8 cellular contexts compared by ENCODE assay signal in genomic region chr5:53110156-53110555, GRCh38. TPM values are rescaled to one million over a fixed set of nuclear protein-coding genes. Genes with fewer than 3 reads are reported as not detected.
DNase-seq lines count a peak whose midpoint lies in the region; ATAC-seq, FAIRE-seq and TF ChIP-seq lines count a peak whose summit lies in the region.

No MANE protein-coding gene starts in this region.

- H3K9me3 Mint-ChIP-seq in CD4-positive, CD25-positive, alpha-beta regulatory T cell: no peaks in the 10 kb centered on the region
- no peaks in the 10 kb centered on the region for H3K9me3 Mint-ChIP-seq in neural crest cell

- no peaks in the 10 kb centered on the region for H3K79me2 ChIP-seq in H1 (ENCODE audit: control insufficient read depth in 1 of 2, insufficient read depth in 2 of 2, low read length in 2 of 2)

- peak overlapping the region; percentile 91 to 99 (median 95) for H3K4me3 Mint-ChIP-seq in CD4-positive, CD25-positive, alpha-beta regulatory T cell
- peak overlapping the region; percentile 96 for H3K4me3 Mint-ChIP-seq in neural crest cell

- H3K36me3 ChIP-seq in CD4-positive, CD25-positive, alpha-beta regulatory T cell (ENCODE audit: control insufficient read depth, insufficient read depth, low read length): peaks cover 6% of the 10 kb centered on the region
- H3K36me3 ChIP-seq in H1 (ENCODE audit: control insufficient read depth in 2 of 4, insufficient read depth in 4 of 4, low read length in 3 of 4): no peaks in the 10 kb centered on the region

- no peaks in the 10 kb centered on the region for H3K27me3 Mint-ChIP-seq in CD4-positive, CD25-positive, alpha-beta regulatory T cell
- H3K27me3 Mint-ChIP-seq in neural crest cell (ENCODE audit: low read depth): no peaks in the 10 kb centered on the region

- no peak overlapping the region for H3K14ac ChIP-seq in H1 (ENCODE audit: insufficient read length)

- FAIRE-seq in H1 (lab: Jason Lieb, UNC): no peak

- H3K9ac ChIP-seq in H1 (replicated peaks in 1 of 4; ENCODE audit: extremely low read depth in 1 of 4, low read depth in 3 of 4, low read length in 3 of 4): peak overlapping the region in 1 of 4 experiments; percentile 84; a peak in 2 of 7 replicates

- no peaks in the 10 kb centered on the region for H3K9me3 ChIP-seq in CD4-positive, CD25-positive, alpha-beta regulatory T cell (ENCODE audit: control insufficient read depth in 2 of 2, low read length in 2 of 2)
- H3K9me3 ChIP-seq in H1 (ENCODE audit: insufficient read depth in 2 of 2, low read depth in 1 of 2, low read length in 1 of 2): no peaks in the 10 kb centered on the region

- no peak overlapping the region for H2BK12ac ChIP-seq in H1 (ENCODE audit: low read depth, low read length)

- no peak overlapping the region for H2AK5ac ChIP-seq in H1 (ENCODE audit: low read depth, low read length)

- peaks cover 7% of the 10 kb centered on the region; the same call in 1 of the 2 replicates for H3K23me2 ChIP-seq in H1 (ENCODE audit: low read depth, low read length)

- no peak for DNase-seq in CD4-positive, CD25-positive, alpha-beta regulatory T cell
- DNase-seq in NB4 (ENCODE audit: low read depth) (no peak), H1 (ENCODE audit: low read depth in 1 of 2, low spot score in 2 of 2) (no peak), neural crest cell (ENCODE audit: low read depth, low spot score) (no peak), NCI-H2081 (lab: John Stamatoyannopoulos, UW) (no peak), DMS79 (lab: John Stamatoyannopoulos, UW) (no peak), amygdala (lab: John Stamatoyannopoulos, UW) (no peak)

- WGBS in H1 (ENCODE audit: extremely low coverage in 1 of 2, insufficient coverage in 1 of 2, insufficient read length in 1 of 2, insufficient replicate concordance in 2 of 2, low coverage in 1 of 2, low lambda C conversion rate in 2 of 2, missing lambda C conversion rate in 1 of 2), 2 experiments: 20% methylated on average over 6 of the region's 6 CpGs; no CpG with 5 or more reads in 1 of the 2 experiments

- TF ChIP-seq CTCF in NB4 (IDR thresholded peaks at IDR 0.05; ENCODE audit: low read depth, low read length): no peak
- TF ChIP-seq CTCF in H1 (IDR thresholded peaks at IDR 0.05; ENCODE audit: control extremely low read depth in 1 of 3, insufficient read depth in 1 of 3, low read depth in 1 of 3, low read length in 3 of 3): no peak
- TF ChIP-seq CTCF in neural crest cell (conservative IDR thresholded peaks at IDR 0.05): no peak

- CTCF ChIA-PET in H1 (lab: Charles Lee; ENCODE audit: partially characterized antibody): interaction anchor here (1.5 kb wide), 2 partner anchors 15 to 161 kb away, joined by 4 to 6 read pairs; no protein-coding TSS in a partner anchor

- H3K56ac ChIP-seq in H1 (replicated peaks; ENCODE audit: insufficient read length, low read depth, low read length): peak overlapping the region; percentile 71

- H4K91ac ChIP-seq in H1 (replicated peaks; ENCODE audit: insufficient read length, low read length): no peak overlapping the region

- H2BK5ac ChIP-seq in H1 (ENCODE audit: low read depth, low read length): no peak overlapping the region

- no peak overlapping the region for H3K23ac ChIP-seq in H1 (ENCODE audit: insufficient read length)

- H2BK15ac ChIP-seq in H1 (ENCODE audit: low read length): no peak overlapping the region

- H3K27me3 ChIP-seq in CD4-positive, CD25-positive, alpha-beta regulatory T cell (ENCODE audit: control insufficient read depth, insufficient read depth, low read length): no peaks in the 10 kb centered on the region
- no peaks in the 10 kb centered on the region for H3K27me3 ChIP-seq in H1 (replicated peaks in 1 of 4; ENCODE audit: control insufficient read depth in 3 of 4, extremely low read depth in 1 of 4, insufficient read depth in 3 of 4, low read length in 3 of 4)

- H3K4me1 ChIP-seq in CD4-positive, CD25-positive, alpha-beta regulatory T cell (ENCODE audit: control insufficient read depth, insufficient read depth, low read length, poor library complexity, severe bottlenecking): peaks cover 18% of the 10 kb centered on the region
- H3K4me1 ChIP-seq in H1 (replicated peaks in 1 of 4; ENCODE audit: control insufficient read depth in 3 of 4, insufficient read depth in 4 of 4, low read length in 3 of 4): peaks cover 0 to 5% (median 0%) of the 10 kb centered on the region in 4 experiments; a peak in 4 of 7 replicates

- peaks cover 14% of the 10 kb centered on the region for H3K36me3 Mint-ChIP-seq in CD4-positive, CD25-positive, alpha-beta regulatory T cell
- H3K36me3 Mint-ChIP-seq in neural crest cell (ENCODE audit: low read depth): peaks cover 8% of the 10 kb centered on the region

- H3K4me3 ChIP-seq in CD4-positive, CD25-positive, alpha-beta regulatory T cell (ENCODE audit: low read depth, low read length): peak overlapping the region; percentile 87
- peak overlapping the region; percentile 71 for H3K4me3 ChIP-seq in NB4 (ENCODE audit: low read depth, low read length)
- peak overlapping the region; percentile 61 to 86 (median 70) for H3K4me3 ChIP-seq in H1 (ENCODE audit: extremely low read depth in 1 of 4, insufficient read depth in 2 of 4, low read depth in 3 of 4, low read length in 4 of 4)

- 0 out of 2 replicates have a peak overlapping the region, but pooled peaks have one; percentile 98 for H2AFZ ChIP-seq in H1 (ENCODE audit: low read length)

- peak overlapping the region; percentile 96 for H4K5ac ChIP-seq in H1 (ENCODE audit: insufficient read length, low read depth, low read length)

- no peak overlapping the region for H2BK20ac ChIP-seq in H1 (ENCODE audit: low read length)

- no peaks in the 10 kb centered on the region; the same call in 1 of the 2 replicates for H3K79me1 ChIP-seq in H1 (ENCODE audit: low read depth, low read length)

- no peak for ATAC-seq in CD4-positive, CD25-positive, alpha-beta regulatory T cell (ENCODE audit: low read depth in 2 of 2)
- peak; percentile 5 for ATAC-seq in GM21526 (IDR thresholded peaks at IDR 0.05; ENCODE audit: low FRiP score, unreplicated experiment)

- POLR2A ChIA-PET in H1 (lab: Charles Lee; ENCODE audit: partially characterized antibody): no interaction called here

- H4K8ac ChIP-seq in H1 (ENCODE audit: extremely low read depth, insufficient read depth, low read length): no peak overlapping the region

- H3K18ac ChIP-seq in H1 (ENCODE audit: extremely low read depth, low read length): no peak overlapping the region

- TF ChIP-seq POLR2A in NB4 (IDR thresholded peaks at IDR 0.05; ENCODE audit: extremely low read depth, insufficient read length): no peak
- no peak for TF ChIP-seq POLR2A in H1 (IDR thresholded peaks at IDR 0.05; ENCODE audit: control extremely low read depth in 1 of 2, low read depth in 2 of 2, low read length in 2 of 2)

- TF ChIP-seq EP300 in H1 (IDR thresholded peaks at IDR 0.05; ENCODE audit: borderline replicate concordance in 1 of 2, low read depth in 2 of 2, low read length in 2 of 2): no peak

- peaks cover 13 to 55% (median 40%) of the 10 kb centered on the region in 4 donors for H3K4me1 Mint-ChIP-seq in CD4-positive, CD25-positive, alpha-beta regulatory T cell
- peaks cover 34% of the 10 kb centered on the region for H3K4me1 Mint-ChIP-seq in neural crest cell

- peak overlapping the region; percentile 85 to 94 for H3K4me2 ChIP-seq in H1 (ENCODE audit: insufficient read depth in 1 of 2, low read depth in 2 of 2, low read length in 2 of 2)

- H3K27ac ChIP-seq in CD4-positive, CD25-positive, alpha-beta regulatory T cell (ENCODE audit: insufficient read depth, low read length, poor library complexity, severe bottlenecking): peak overlapping the region; percentile 69
- H3K27ac ChIP-seq in H1 (ENCODE audit: low read depth, low read length): no peak overlapping the region

- no peak for TF ChIP-seq RAD21 in H1 (IDR thresholded peaks at IDR 0.05 in 1 of 2, conservative IDR thresholded peaks at IDR 0.05 in 1 of 2; ENCODE audit: low read depth in 2 of 2, low read length in 2 of 2)

- H4K20me1 ChIP-seq in H1 (replicated peaks in 1 of 2; ENCODE audit: control insufficient read depth in 1 of 2, insufficient read depth in 2 of 2, low read length in 2 of 2): no peaks in the 10 kb centered on the region

- no peak overlapping the region for H3K4ac ChIP-seq in H1 (replicated peaks; ENCODE audit: insufficient read length, low read depth, low read length)

- no peak overlapping the region for H2BK120ac ChIP-seq in H1 (replicated peaks; ENCODE audit: low read depth, low read length)

- peak overlapping the region; percentile 84 to 91 (median 89) for H3K27ac Mint-ChIP-seq in CD4-positive, CD25-positive, alpha-beta regulatory T cell
- peak overlapping the region; percentile 40 for H3K27ac Mint-ChIP-seq in neural crest cell (ENCODE audit: unreplicated experiment)

TF ChIP-seq in H1, 55 proteins besides CTCF, POLR2A, EP300 and RAD21:
- TF ChIP-seq CBX8 (IDR thresholded peaks at IDR 0.05; ENCODE audit: borderline replicate concordance, low read depth, low read length) (no peak), TAF1 (IDR thresholded peaks at IDR 0.05; ENCODE audit: low read depth, low read length) (no peak), HDAC6 (IDR thresholded peaks at IDR 0.05; ENCODE audit: low read depth, low read length) (no peak), SAP30 (IDR thresholded peaks at IDR 0.05; ENCODE audit: insufficient read depth, insufficient replicate concordance, low read length) (no peak), BACH1 (IDR thresholded peaks at IDR 0.05; ENCODE audit: low read length) (no peak), GTF2F1 (IDR thresholded peaks at IDR 0.05; ENCODE audit: borderline replicate concordance, low read depth, low read length) (no peak)
TF ChIP-seq in H1: peak in this region for 0.

RNA-seq across cellular contexts. Expression of gene MOCS2, which starts 0.6 kb away (rescaled TPM):
- total RNA-seq in CD4-positive, CD25-positive, alpha-beta regulatory T cell: 14.1 TPM
- polyA plus RNA-seq in CD4-positive, CD25-positive, alpha-beta regulatory T cell: 10 to 100 TPM; 34.1 to 44.7 (median 37.5) TPM
- total RNA-seq in H1 (2021; fragmentation: NEBNext Ultra II Directional; extraction: Animal tissue kit (Norgen Biotek cat#: 25700)): 15.5 and 16.1 TPM in 2 replicates
- 3.3 and 6.7 TPM in 2 replicates for polyA plus RNA-seq in H1 (2011; rRNA removed)
- 10.5 TPM for polyA plus RNA-seq in H1 (2011; cell fraction: cytosol; rRNA removed)
- polyA plus RNA-seq in H1 (2011; cell fraction: nucleus; rRNA removed): 1.8 TPM
- 10.4 to 19.2 TPM (median 11.1 TPM) in 4 replicates for polyA plus RNA-seq in H1 (2012, experiment 1 of 2)
- 2.8 TPM for polyA plus RNA-seq in H1 (2012, experiment 2 of 2)
- 11.4 TPM for polyA plus RNA-seq in H1 (2013, experiment 1 of 2)
- 12.4 TPM for polyA plus RNA-seq in H1 (2013, experiment 2 of 2)
- polyA minus RNA-seq in H1 (2011; rRNA and poly(A)+ RNA removed): 5.0 TPM in 2 replicates
- 2.5 TPM for polyA minus RNA-seq in H1 (2011; cell fraction: cytosol; rRNA and poly(A)+ RNA removed)
- 7.3 TPM for polyA minus RNA-seq in H1 (2011; cell fraction: nucleus; rRNA and poly(A)+ RNA removed)
- 28.8 and 29.3 TPM in 2 replicates for total RNA-seq in neural crest cell
